27 cellular contexts compared by ENCODE assay signal in the genomic region with DNA sequence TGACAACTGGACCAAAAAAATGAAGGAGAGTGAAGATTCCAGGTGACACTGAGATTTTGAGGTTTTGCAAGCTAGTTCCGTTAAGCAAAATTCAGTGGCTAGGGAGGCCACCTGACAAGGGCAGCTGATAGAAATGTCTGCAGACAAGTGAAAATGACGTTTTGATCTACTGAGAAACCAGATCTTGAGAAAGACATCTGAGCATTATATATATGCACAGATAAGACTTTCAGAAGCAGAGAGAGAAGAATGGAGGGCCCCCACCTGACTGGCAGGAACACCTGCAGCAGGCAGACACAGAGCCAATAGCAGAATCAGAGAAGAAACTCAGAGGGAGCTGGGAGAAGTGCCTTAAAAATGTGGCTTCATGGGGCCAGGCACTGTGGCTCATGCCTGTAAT.
"Had no signal": no experiment of that assay in that cellular context is flagged by ENCODE, and none has a peak within 500 bp of the region (broad histone marks: within the 10 kb centered on the region; RNA-seq: fewer than 3 reads in every experiment).

No MANE protein-coding gene starts in this region.

- ATAC-seq: activated T-helper 17 cell treated with anti-CD3 and anti-CD28 coated beads, Interleukin-2, amount 50 U/mL, for 72 hours; gastrocnemius medialis; natural killer cell; right cardiac atrium had no signal

- H3K27me3 ChIP-seq: brain microvascular endothelial cell, dorsolateral prefrontal cortex, gastrocnemius medialis, spleen, suprapubic skin, tibial nerve had no signal

- H3K27me3 Mint-ChIP-seq: activated CD4-positive, alpha-beta memory T cell treated with anti-CD3 and anti-CD28 coated beads for 36 hours; activated CD4-positive, alpha-beta T cell treated with anti-CD3 and anti-CD28 coated beads, Interleukin-2, amount 10 ng/mL, durations not matched to agents 24 days and 14 days; activated T-helper 17 cell treated with anti-CD3 and anti-CD28 coated beads, Interleukin-2, amount 50 U/mL, for 72 hours had no signal

- FAIRE-seq: astrocyte, islet of Langerhans had no signal

- H3K4me3 Mint-ChIP-seq: activated CD4-positive, alpha-beta memory T cell treated with anti-CD3 and anti-CD28 coated beads for 36 hours; activated CD4-positive, alpha-beta T cell treated with anti-CD3 and anti-CD28 coated beads, Interleukin-2, amount 10 ng/mL, durations not matched to agents 24 days and 14 days; activated T-helper 17 cell treated with anti-CD3 and anti-CD28 coated beads, Interleukin-2, amount 50 U/mL, for 72 hours; natural killer cell had no signal

- H3K9me3 ChIP-seq: gastrocnemius medialis, left ventricle myocardium inferior, suprapubic skin, tibial nerve had no signal

- H3K9me3 Mint-ChIP-seq: natural killer cell had no signal

- H3K4me1 ChIP-seq: gastrocnemius medialis, left ventricle myocardium inferior, spleen, suprapubic skin, tibial nerve had no signal

- H3K36me3 ChIP-seq: brain microvascular endothelial cell, gastrocnemius medialis, left ventricle myocardium inferior, spleen, suprapubic skin, tibial nerve, WERI-Rb-1 had no signal

- H3K4me1 Mint-ChIP-seq: activated CD4-positive, alpha-beta T cell treated with anti-CD3 and anti-CD28 coated beads, Interleukin-2, amount 10 ng/mL, durations not matched to agents 24 days and 14 days; activated T-helper 17 cell treated with anti-CD3 and anti-CD28 coated beads, Interleukin-2, amount 50 U/mL, for 72 hours had no signal

- H3K27ac ChIP-seq: brain microvascular endothelial cell, coronary artery, dorsolateral prefrontal cortex, gastrocnemius medialis, left ventricle myocardium inferior, spleen, suprapubic skin, tibial nerve, WERI-Rb-1 had no signal

- H3K27ac Mint-ChIP-seq: activated CD4-positive, alpha-beta memory T cell treated with anti-CD3 and anti-CD28 coated beads for 36 hours; activated CD4-positive, alpha-beta T cell treated with anti-CD3 and anti-CD28 coated beads, Interleukin-2, amount 10 ng/mL, durations not matched to agents 24 days and 14 days; activated T-helper 17 cell treated with anti-CD3 and anti-CD28 coated beads, Interleukin-2, amount 50 U/mL, for 72 hours; natural killer cell had no signal

- H3K36me3 Mint-ChIP-seq: natural killer cell had no signal

- H3K4me3 ChIP-seq: coronary artery, dorsolateral prefrontal cortex, gastrocnemius medialis, left ventricle myocardium inferior, lung, spleen, suprapubic skin, tibial nerve had no signal

- DNase-seq: activated CD4-positive, alpha-beta memory T cell treated with anti-CD3 and anti-CD28 coated beads for 36 hours; activated CD4-positive, alpha-beta T cell treated with anti-CD3 and anti-CD28 coated beads, Interleukin-2, amount 10 ng/mL, durations not matched to agents 24 days and 14 days; activated CD4-positive, CD25-positive, alpha-beta regulatory T cell treated with anti-CD3 and anti-CD28 coated beads, Interleukin-2, amount 50 U/mL, for 72 hours; activated CD8-positive, alpha-beta memory T cell treated with anti-CD3 and anti-CD28 coated beads, Interleukin-2, amount 50 U/mL, for 4 hours; activated gamma-delta T cell treated with Interleukin-2 at 50 U/mL for 16 hours; activated naive CD4-positive, alpha-beta T cell treated with anti-CD3 and anti-CD28 coated beads, Interleukin-2, amount 50 U/mL, for 16 hours; activated T-cell treated with anti-CD3 and anti-CD28 coated beads, Interleukin-2, amount 50 U/mL, for 1 hour; amniotic stem cell; brain microvascular endothelial cell; dorsolateral prefrontal cortex; effector memory CD4-positive, alpha-beta T cell; gastrocnemius medialis; glutamatergic neuron; left ventricle myocardium inferior; mesendoderm; natural killer cell; right cardiac atrium; spleen; stimulated activated naive CD4-positive, alpha-beta T cell; WERI-Rb-1 had no signal
